Comparison of ENCODE assay signal across 3 cellular contexts in the genomic region with DNA sequence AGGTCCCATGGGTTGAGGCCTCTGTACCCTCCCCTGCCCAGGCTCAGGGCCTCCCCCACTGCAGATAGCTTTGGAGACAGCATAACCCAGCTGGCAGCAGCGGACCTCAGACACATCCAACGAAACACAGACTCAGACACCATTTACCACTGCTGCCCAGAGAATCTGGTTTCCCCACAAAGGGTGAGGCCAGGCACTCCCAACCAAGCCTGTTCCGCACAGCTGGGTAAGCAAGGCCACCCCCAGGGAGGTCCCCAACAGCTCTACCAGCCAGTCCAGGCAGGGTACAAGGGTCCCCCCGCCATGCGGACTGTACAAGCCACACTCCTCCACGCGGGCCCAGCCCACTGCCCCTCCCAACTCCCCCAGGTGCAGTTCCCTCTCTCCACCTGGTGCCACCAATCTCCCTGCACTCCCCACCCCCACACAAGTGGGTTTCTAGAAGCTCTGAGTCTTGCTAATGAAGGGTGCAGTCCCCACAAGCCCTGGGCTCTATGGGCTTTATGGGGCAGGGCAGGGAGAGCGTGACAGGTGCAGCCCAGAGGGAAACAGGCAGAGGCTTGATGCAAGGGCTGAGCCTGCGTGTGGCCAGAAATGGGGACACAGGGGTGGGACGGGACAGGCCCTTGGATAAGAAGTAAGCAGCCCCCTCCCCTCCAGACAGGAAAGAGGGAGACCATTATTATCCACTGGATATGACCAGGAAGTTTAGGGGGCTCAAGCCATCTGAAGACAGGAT.
TF ChIP-seq lines count a peak whose summit lies in the region.

No MANE protein-coding gene starts in this region.

TF ChIP-seq in SK-N-SH, 30 proteins besides CTCF, POLR2A, EP300 and RAD21:
- TF ChIP-seq NRF1 (IDR thresholded peaks at IDR 0.05; ENCODE audit: low read depth, low read length) (no peak), GABPA (IDR thresholded peaks at IDR 0.05; ENCODE audit: low read depth) (no peak), RCOR1 (IDR thresholded peaks at IDR 0.05; ENCODE audit: low read length) (no peak), YY1 (IDR thresholded peaks at IDR 0.05; ENCODE audit: low read depth) (no peak), IRF3 (IDR thresholded peaks at IDR 0.05; ENCODE audit: low read depth, low read length) (no peak), MEF2A (IDR thresholded peaks at IDR 0.05; ENCODE audit: borderline replicate concordance, low read depth) (no peak), TCF12 (IDR thresholded peaks at IDR 0.05) (no peak), ELF1 (IDR thresholded peaks at IDR 0.05) (no peak), RXRA (IDR thresholded peaks at IDR 0.05; ENCODE audit: borderline replicate concordance, low read depth) (no peak), GATA2 (CRISPR knock-in tag; IDR thresholded peaks at IDR 0.05) (no peak), JUND (IDR thresholded peaks at IDR 0.05) (no peak), MAX (IDR thresholded peaks at IDR 0.05; ENCODE audit: low read depth) (no peak), POLR2AphosphoS5 (IDR thresholded peaks at IDR 0.05; ENCODE audit: low read depth, low read length) (no peak), TEAD4 (IDR thresholded peaks at IDR 0.05; ENCODE audit: borderline replicate concordance, insufficient read depth) (no peak), EZH2phosphoT487 (IDR thresholded peaks at IDR 0.05; ENCODE audit: borderline replicate concordance, low read depth) (no peak)
- TF ChIP-seq, protein P1, sequence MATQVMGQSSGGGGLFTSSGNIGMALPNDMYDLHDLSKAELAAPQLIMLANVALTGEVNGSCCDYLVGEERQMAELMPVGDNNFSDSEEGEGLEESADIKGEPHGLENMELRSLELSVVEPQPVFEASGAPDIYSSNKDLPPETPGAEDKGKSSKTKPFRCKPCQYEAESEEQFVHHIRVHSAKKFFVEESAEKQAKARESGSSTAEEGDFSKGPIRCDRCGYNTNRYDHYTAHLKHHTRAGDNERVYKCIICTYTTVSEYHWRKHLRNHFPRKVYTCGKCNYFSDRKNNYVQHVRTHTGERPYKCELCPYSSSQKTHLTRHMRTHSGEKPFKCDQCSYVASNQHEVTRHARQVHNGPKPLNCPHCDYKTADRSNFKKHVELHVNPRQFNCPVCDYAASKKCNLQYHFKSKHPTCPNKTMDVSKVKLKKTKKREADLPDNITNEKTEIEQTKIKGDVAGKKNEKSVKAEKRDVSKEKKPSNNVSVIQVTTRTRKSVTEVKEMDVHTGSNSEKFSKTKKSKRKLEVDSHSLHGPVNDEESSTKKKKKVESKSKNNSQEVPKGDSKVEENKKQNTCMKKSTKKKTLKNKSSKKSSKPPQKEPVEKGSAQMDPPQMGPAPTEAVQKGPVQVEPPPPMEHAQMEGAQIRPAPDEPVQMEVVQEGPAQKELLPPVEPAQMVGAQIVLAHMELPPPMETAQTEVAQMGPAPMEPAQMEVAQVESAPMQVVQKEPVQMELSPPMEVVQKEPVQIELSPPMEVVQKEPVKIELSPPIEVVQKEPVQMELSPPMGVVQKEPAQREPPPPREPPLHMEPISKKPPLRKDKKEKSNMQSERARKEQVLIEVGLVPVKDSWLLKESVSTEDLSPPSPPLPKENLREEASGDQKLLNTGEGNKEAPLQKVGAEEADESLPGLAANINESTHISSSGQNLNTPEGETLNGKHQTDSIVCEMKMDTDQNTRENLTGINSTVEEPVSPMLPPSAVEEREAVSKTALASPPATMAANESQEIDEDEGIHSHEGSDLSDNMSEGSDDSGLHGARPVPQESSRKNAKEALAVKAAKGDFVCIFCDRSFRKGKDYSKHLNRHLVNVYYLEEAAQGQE (IDR thresholded peaks at IDR 0.05; ENCODE audit: low read depth, low read length) = no peak

TF ChIP-seq in SK-N-SH treated with all-trans-retinoic acid at 6 μM for 48 hours, 23 proteins besides CTCF, POLR2A, EP300 and RAD21 (continues in another document):
- TF ChIP-seq CSDC2 (CRISPR knock-in tag; IDR thresholded peaks at IDR 0.05) (no peak), RARB (CRISPR knock-in tag; IDR thresholded peaks at IDR 0.05) (no peak), ISL1 (CRISPR knock-in tag; IDR thresholded peaks at IDR 0.05) (no peak), ZC3H10 (CRISPR knock-in tag; IDR thresholded peaks at IDR 0.05) (no peak), ZFP3 (CRISPR knock-in tag; IDR thresholded peaks at IDR 0.05) (no peak), TCF4 (CRISPR knock-in tag; IDR thresholded peaks at IDR 0.05; ENCODE audit: borderline replicate concordance) (no peak), CSRNP3 (CRISPR knock-in tag; IDR thresholded peaks at IDR 0.05) (no peak), OSR1 (CRISPR knock-in tag; IDR thresholded peaks at IDR 0.05) (no peak), ESRRG (CRISPR knock-in tag; IDR thresholded peaks at IDR 0.05) (no peak), ZNF565 (CRISPR knock-in tag; conservative IDR thresholded peaks at IDR 0.05; ENCODE audit: low read depth) (no peak), TSHZ2 (CRISPR knock-in tag; IDR thresholded peaks at IDR 0.05) (no peak), GLIS3 (CRISPR knock-in tag; IDR thresholded peaks at IDR 0.05) (no peak), ZNF8 (CRISPR knock-in tag; IDR thresholded peaks at IDR 0.05) (no peak), SNAI2 (CRISPR knock-in tag; IDR thresholded peaks at IDR 0.05) (no peak), ZNF70 (CRISPR knock-in tag; IDR thresholded peaks at IDR 0.05) (no peak), ZFP30 (CRISPR knock-in tag; IDR thresholded peaks at IDR 0.05) (no peak)
- TF ChIP-seq, protein P2, sequence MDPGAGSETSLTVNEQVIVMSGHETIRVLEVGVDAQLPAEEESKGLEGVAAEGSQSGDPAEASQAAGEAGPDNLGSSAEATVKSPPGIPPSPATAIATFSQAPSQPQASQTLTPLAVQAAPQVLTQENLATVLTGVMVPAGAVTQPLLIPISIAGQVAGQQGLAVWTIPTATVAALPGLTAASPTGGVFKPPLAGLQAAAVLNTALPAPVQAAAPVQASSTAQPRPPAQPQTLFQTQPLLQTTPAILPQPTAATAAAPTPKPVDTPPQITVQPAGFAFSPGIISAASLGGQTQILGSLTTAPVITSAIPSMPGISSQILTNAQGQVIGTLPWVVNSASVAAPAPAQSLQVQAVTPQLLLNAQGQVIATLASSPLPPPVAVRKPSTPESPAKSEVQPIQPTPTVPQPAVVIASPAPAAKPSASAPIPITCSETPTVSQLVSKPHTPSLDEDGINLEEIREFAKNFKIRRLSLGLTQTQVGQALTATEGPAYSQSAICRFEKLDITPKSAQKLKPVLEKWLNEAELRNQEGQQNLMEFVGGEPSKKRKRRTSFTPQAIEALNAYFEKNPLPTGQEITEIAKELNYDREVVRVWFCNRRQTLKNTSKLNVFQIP (CRISPR knock-in tag; IDR thresholded peaks at IDR 0.05; ENCODE audit: borderline replicate concordance, low read depth) = no peak

TF ChIP-seq in WTC11, 78 proteins besides CTCF, POLR2A, EP300 and RAD21:
- TF ChIP-seq GTF2I (CRISPR knock-in tag; conservative IDR thresholded peaks at IDR 0.05) (no peak), MYBL2 (CRISPR knock-in tag; IDR thresholded peaks at IDR 0.05) (no peak), SMAD3 (CRISPR knock-in tag; IDR thresholded peaks at IDR 0.05; ENCODE audit: borderline replicate concordance) (no peak), SP1 (CRISPR knock-in tag; conservative IDR thresholded peaks at IDR 0.05) (0 out of 2 replicates have a peak, but pooled peaks have one; percentile 16)
